In the genomic region with DNA sequence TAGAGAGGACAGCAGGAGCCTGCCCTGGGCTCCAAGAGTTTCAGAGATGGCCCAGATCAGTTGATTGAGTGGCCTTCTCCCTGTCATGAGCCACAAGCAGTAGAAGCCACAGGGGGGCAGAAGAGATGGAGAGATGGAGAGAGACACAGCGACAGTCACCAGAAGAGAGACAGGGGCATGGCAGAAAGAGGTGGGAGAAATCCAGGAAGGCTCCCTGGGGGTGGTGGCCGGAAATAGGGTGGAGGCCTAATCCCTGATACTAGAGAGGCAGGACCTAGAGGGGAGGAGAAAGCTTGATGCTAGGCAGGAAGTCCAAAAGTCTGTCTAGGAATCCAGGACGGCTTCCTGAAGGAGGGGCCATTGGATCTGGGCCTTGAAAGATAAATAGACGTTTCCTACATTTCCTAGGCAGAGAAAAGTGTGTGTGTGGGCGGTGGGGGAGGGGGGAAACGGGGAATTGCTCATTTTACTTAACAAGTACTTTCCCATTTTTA, we compare ENCODE assay signal across 1 cellular context.
TF ChIP-seq lines count a peak whose summit lies in the region.

No MANE protein-coding gene starts in this region.

TF ChIP-seq in K562, 482 proteins besides CTCF, POLR2A, EP300 and RAD21 (continued from another document and continues in another):
- TF ChIP-seq, protein P1, sequence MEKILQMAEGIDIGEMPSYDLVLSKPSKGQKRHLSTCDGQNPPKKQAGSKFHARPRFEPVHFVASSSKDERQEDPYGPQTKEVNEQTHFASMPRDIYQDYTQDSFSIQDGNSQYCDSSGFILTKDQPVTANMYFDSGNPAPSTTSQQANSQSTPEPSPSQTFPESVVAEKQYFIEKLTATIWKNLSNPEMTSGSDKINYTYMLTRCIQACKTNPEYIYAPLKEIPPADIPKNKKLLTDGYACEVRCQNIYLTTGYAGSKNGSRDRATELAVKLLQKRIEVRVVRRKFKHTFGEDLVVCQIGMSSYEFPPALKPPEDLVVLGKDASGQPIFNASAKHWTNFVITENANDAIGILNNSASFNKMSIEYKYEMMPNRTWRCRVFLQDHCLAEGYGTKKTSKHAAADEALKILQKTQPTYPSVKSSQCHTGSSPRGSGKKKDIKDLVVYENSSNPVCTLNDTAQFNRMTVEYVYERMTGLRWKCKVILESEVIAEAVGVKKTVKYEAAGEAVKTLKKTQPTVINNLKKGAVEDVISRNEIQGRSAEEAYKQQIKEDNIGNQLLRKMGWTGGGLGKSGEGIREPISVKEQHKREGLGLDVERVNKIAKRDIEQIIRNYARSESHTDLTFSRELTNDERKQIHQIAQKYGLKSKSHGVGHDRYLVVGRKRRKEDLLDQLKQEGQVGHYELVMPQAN (IDR thresholded peaks at IDR 0.05; ENCODE audit: borderline replicate concordance): no peak
- TF ChIP-seq KLF10 (CRISPR knock-in tag; IDR thresholded peaks at IDR 0.05) (no peak), TFAM (CRISPR knock-in tag; conservative IDR thresholded peaks at IDR 0.05) (no peak), RBM25 (IDR thresholded peaks at IDR 0.05; ENCODE audit: low read depth, low read length, severe bottlenecking) (peak; percentile 95), BRCA1 (IDR thresholded peaks at IDR 0.05) (no peak), BRCA1 (CRISPR knock-in tag; IDR thresholded peaks at IDR 0.05) (no peak), ZNF23 (CRISPR knock-in tag; IDR thresholded peaks at IDR 0.05) (no peak), ZNF217 (CRISPR knock-in tag; IDR thresholded peaks at IDR 0.05) (no peak), DDX20 (tag; IDR thresholded peaks at IDR 0.05; ENCODE audit: low read depth) (no peak), ELF1 (tag; IDR thresholded peaks at IDR 0.05) (peak; percentile 62), KAT8 (IDR thresholded peaks at IDR 0.05; ENCODE audit: low read depth) (no peak), YY1 (IDR thresholded peaks at IDR 0.05; ENCODE audit: borderline replicate concordance in 1 of 3, control insufficient read depth in 1 of 3, extremely low read depth in 1 of 3, insufficient read depth in 3 of 3, insufficient read length in 1 of 3, insufficient replicate concordance in 2 of 3, low read depth in 1 of 3, low read length in 2 of 3) (peak in 1 of 3 experiments; percentile 7), HDAC2 (IDR thresholded peaks at IDR 0.05) (peak; percentile 95), SRSF1 (IDR thresholded peaks at IDR 0.05; ENCODE audit: low read depth, low read length) (no peak), NFE2L1 (tag; IDR thresholded peaks at IDR 0.05; ENCODE audit: borderline replicate concordance, low read depth) (no peak), KLF1 (tag; IDR thresholded peaks at IDR 0.05) (no peak), ZNF175 (CRISPR knock-in tag; IDR thresholded peaks at IDR 0.05; ENCODE audit: low read depth) (no peak), MTA1 (IDR thresholded peaks at IDR 0.05; ENCODE audit: borderline replicate concordance) (0 out of 2 replicates have a peak, but pooled peaks have one; percentile 19), ZNF253 (CRISPR knock-in tag; conservative IDR thresholded peaks at IDR 0.05) (no peak), TBP (optimal IDR thresholded peaks at IDR 0.05; ENCODE audit: low read depth, low read length) (no peak), NCOA4 (IDR thresholded peaks at IDR 0.05; ENCODE audit: partially characterized antibody) (no peak), JUN (IDR thresholded peaks at IDR 0.05; ENCODE audit: borderline replicate concordance, low read depth, low read length) (0 out of 2 replicates have a peak, but pooled peaks have one; percentile 13), JUN (CRISPR knock-in tag; IDR thresholded peaks at IDR 0.05; ENCODE audit: borderline replicate concordance) (no peak), ZNF431 (CRISPR knock-in tag; IDR thresholded peaks at IDR 0.05) (no peak), FOXA1 (IDR thresholded peaks at IDR 0.05; ENCODE audit: borderline replicate concordance) (no peak), HNRNPL (IDR thresholded peaks at IDR 0.05; ENCODE audit: low read depth, low read length) (no peak), LARP7 (IDR thresholded peaks at IDR 0.05) (0 out of 2 replicates have a peak, but pooled peaks have one; percentile 15), CREBBP (IDR thresholded peaks at IDR 0.05; ENCODE audit: low read depth, low read length) (no peak), FOXP1 (CRISPR knock-in tag; IDR thresholded peaks at IDR 0.05) (0 out of 2 replicates have a peak, but pooled peaks have one; percentile 37), CREM (IDR thresholded peaks at IDR 0.05; ENCODE audit: low read depth) (no peak), ZNF408 (CRISPR knock-in tag; IDR thresholded peaks at IDR 0.05; ENCODE audit: low read depth) (no peak), NFE2 (IDR thresholded peaks at IDR 0.05; ENCODE audit: low read depth) (no peak), ZNF696 (CRISPR knock-in tag; conservative IDR thresholded peaks at IDR 0.05) (no peak), KAT7 (CRISPR knock-in tag; IDR thresholded peaks at IDR 0.05; ENCODE audit: borderline replicate concordance) (no peak), EWSR1 (IDR thresholded peaks at IDR 0.05; ENCODE audit: borderline replicate concordance, low read depth, partially characterized antibody) (no peak), ZBTB7A (IDR thresholded peaks at IDR 0.05; ENCODE audit: borderline replicate concordance, control insufficient read depth, low read depth, low read length) (no peak; the same call in 1 of the 2 replicates), ZNF311 (CRISPR knock-in tag; IDR thresholded peaks at IDR 0.05) (no peak)
- TF ChIP-seq, protein P2, sequence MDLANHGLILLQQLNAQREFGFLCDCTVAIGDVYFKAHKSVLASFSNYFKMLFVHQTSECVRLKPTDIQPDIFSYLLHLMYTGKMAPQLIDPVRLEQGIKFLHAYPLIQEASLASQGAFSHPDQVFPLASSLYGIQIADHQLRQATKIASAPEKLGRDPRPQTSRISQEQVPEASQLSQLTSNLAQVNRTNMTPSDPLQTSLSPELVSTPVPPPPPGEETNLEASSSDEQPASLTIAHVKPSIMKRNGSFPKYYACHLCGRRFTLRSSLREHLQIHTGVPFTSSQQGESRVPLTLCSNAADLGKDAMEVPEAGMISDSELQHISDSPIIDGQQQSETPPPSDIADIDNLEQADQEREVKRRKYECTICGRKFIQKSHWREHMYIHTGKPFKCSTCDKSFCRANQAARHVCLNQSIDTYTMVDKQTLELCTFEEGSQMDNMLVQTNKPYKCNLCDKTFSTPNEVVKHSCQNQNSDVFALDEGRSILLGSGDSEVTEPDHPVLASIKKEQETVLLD (IDR thresholded peaks at IDR 0.05): no peak
- TF ChIP-seq, protein P3, sequence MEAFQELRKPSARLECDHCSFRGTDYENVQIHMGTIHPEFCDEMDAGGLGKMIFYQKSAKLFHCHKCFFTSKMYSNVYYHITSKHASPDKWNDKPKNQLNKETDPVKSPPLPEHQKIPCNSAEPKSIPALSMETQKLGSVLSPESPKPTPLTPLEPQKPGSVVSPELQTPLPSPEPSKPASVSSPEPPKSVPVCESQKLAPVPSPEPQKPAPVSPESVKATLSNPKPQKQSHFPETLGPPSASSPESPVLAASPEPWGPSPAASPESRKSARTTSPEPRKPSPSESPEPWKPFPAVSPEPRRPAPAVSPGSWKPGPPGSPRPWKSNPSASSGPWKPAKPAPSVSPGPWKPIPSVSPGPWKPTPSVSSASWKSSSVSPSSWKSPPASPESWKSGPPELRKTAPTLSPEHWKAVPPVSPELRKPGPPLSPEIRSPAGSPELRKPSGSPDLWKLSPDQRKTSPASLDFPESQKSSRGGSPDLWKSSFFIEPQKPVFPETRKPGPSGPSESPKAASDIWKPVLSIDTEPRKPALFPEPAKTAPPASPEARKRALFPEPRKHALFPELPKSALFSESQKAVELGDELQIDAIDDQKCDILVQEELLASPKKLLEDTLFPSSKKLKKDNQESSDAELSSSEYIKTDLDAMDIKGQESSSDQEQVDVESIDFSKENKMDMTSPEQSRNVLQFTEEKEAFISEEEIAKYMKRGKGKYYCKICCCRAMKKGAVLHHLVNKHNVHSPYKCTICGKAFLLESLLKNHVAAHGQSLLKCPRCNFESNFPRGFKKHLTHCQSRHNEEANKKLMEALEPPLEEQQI (IDR thresholded peaks at IDR 0.05): no peak
- TF ChIP-seq, protein P4, sequence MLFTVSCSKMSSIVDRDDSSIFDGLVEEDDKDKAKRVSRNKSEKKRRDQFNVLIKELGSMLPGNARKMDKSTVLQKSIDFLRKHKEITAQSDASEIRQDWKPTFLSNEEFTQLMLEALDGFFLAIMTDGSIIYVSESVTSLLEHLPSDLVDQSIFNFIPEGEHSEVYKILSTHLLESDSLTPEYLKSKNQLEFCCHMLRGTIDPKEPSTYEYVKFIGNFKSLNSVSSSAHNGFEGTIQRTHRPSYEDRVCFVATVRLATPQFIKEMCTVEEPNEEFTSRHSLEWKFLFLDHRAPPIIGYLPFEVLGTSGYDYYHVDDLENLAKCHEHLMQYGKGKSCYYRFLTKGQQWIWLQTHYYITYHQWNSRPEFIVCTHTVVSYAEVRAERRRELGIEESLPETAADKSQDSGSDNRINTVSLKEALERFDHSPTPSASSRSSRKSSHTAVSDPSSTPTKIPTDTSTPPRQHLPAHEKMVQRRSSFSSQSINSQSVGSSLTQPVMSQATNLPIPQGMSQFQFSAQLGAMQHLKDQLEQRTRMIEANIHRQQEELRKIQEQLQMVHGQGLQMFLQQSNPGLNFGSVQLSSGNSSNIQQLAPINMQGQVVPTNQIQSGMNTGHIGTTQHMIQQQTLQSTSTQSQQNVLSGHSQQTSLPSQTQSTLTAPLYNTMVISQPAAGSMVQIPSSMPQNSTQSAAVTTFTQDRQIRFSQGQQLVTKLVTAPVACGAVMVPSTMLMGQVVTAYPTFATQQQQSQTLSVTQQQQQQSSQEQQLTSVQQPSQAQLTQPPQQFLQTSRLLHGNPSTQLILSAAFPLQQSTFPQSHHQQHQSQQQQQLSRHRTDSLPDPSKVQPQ (CRISPR knock-in tag; IDR thresholded peaks at IDR 0.05; ENCODE audit: borderline replicate concordance): no peak
- TF ChIP-seq, protein P5, sequence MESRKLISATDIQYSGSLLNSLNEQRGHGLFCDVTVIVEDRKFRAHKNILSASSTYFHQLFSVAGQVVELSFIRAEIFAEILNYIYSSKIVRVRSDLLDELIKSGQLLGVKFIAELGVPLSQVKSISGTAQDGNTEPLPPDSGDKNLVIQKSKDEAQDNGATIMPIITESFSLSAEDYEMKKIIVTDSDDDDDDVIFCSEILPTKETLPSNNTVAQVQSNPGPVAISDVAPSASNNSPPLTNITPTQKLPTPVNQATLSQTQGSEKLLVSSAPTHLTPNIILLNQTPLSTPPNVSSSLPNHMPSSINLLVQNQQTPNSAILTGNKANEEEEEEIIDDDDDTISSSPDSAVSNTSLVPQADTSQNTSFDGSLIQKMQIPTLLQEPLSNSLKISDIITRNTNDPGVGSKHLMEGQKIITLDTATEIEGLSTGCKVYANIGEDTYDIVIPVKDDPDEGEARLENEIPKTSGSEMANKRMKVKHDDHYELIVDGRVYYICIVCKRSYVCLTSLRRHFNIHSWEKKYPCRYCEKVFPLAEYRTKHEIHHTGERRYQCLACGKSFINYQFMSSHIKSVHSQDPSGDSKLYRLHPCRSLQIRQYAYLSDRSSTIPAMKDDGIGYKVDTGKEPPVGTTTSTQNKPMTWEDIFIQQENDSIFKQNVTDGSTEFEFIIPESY (CRISPR knock-in tag; IDR thresholded peaks at IDR 0.05): no peak
- TF ChIP-seq, protein P6, sequence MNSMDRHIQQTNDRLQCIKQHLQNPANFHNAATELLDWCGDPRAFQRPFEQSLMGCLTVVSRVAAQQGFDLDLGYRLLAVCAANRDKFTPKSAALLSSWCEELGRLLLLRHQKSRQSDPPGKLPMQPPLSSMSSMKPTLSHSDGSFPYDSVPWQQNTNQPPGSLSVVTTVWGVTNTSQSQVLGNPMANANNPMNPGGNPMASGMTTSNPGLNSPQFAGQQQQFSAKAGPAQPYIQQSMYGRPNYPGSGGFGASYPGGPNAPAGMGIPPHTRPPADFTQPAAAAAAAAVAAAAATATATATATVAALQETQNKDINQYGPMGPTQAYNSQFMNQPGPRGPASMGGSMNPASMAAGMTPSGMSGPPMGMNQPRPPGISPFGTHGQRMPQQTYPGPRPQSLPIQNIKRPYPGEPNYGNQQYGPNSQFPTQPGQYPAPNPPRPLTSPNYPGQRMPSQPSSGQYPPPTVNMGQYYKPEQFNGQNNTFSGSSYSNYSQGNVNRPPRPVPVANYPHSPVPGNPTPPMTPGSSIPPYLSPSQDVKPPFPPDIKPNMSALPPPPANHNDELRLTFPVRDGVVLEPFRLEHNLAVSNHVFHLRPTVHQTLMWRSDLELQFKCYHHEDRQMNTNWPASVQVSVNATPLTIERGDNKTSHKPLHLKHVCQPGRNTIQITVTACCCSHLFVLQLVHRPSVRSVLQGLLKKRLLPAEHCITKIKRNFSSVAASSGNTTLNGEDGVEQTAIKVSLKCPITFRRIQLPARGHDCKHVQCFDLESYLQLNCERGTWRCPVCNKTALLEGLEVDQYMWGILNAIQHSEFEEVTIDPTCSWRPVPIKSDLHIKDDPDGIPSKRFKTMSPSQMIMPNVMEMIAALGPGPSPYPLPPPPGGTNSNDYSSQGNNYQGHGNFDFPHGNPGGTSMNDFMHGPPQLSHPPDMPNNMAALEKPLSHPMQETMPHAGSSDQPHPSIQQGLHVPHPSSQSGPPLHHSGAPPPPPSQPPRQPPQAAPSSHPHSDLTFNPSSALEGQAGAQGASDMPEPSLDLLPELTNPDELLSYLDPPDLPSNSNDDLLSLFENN (IDR thresholded peaks at IDR 0.05; ENCODE audit: low read depth in 2 of 2, low read length in 2 of 2): no peak
- TF ChIP-seq, protein P7, sequence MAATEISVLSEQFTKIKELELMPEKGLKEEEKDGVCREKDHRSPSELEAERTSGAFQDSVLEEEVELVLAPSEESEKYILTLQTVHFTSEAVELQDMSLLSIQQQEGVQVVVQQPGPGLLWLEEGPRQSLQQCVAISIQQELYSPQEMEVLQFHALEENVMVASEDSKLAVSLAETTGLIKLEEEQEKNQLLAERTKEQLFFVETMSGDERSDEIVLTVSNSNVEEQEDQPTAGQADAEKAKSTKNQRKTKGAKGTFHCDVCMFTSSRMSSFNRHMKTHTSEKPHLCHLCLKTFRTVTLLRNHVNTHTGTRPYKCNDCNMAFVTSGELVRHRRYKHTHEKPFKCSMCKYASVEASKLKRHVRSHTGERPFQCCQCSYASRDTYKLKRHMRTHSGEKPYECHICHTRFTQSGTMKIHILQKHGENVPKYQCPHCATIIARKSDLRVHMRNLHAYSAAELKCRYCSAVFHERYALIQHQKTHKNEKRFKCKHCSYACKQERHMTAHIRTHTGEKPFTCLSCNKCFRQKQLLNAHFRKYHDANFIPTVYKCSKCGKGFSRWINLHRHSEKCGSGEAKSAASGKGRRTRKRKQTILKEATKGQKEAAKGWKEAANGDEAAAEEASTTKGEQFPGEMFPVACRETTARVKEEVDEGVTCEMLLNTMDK (IDR thresholded peaks at IDR 0.05; ENCODE audit: borderline replicate concordance, insufficient read depth, low read depth, low read length, poor library complexity, severe bottlenecking): no peak
- TF ChIP-seq, protein P8, sequence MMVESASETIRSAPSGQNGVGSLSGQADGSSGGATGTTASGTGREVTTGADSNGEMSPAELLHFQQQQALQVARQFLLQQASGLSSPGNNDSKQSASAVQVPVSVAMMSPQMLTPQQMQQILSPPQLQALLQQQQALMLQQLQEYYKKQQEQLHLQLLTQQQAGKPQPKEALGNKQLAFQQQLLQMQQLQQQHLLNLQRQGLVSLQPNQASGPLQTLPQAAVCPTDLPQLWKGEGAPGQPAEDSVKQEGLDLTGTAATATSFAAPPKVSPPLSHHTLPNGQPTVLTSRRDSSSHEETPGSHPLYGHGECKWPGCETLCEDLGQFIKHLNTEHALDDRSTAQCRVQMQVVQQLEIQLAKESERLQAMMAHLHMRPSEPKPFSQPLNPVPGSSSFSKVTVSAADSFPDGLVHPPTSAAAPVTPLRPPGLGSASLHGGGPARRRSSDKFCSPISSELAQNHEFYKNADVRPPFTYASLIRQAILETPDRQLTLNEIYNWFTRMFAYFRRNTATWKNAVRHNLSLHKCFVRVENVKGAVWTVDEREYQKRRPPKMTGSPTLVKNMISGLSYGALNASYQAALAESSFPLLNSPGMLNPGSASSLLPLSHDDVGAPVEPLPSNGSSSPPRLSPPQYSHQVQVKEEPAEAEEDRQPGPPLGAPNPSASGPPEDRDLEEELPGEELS (CRISPR knock-in tag; IDR thresholded peaks at IDR 0.05; ENCODE audit: borderline replicate concordance): no peak
